ENCODE assay signal across 14 cellular contexts in the genomic region with DNA sequence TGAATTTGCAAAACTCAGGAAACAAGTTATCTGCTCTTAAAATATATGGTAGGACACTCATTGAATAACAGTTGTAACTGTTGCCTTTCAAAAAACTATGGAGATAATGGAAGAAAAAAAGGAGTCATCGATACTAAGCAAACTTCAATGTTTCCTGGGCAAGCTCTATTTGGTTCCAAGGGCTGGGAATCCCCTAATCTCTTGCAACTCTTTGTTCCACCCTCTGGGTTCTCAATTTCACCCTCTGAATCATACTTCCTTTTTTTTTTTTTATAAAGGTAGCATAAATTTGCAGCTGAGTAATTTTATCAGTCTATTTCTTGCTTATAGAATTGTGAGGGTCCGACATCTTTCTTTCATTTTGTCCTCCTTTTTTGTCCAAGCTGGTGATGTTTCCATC. TPM values are rescaled to one million over a fixed set of nuclear protein-coding genes. Genes with fewer than 3 reads are reported as not detected.
DNase-seq lines count a peak whose midpoint lies in the region; ATAC-seq lines count a peak whose summit lies in the region.
"Had no signal": no experiment of that assay in that cellular context is flagged by ENCODE, and none has a peak within 500 bp of the region (broad histone marks: within the 10 kb centered on the region; RNA-seq: fewer than 3 reads in every experiment).

No MANE protein-coding gene starts in this region.

- intact Hi-C loops in activated naive CD4-positive, alpha-beta T cell treated with anti-CD3 and anti-CD28 coated beads for 36 hours (cut with micrococcal nuclease): loop anchor here (5.0 kb wide), 1 partner anchor 37 kb away; the partner anchor contains the start of gene SLC9A4
- intact Hi-C loops in dendritic cell treated with granulocyte-macrophage colony-stimulating factor and Interleukin-4, amounts not matched to agents 40 ng/mL and 50 ng/mL, for 4 days (cut with micrococcal nuclease): no loop called here

- peaks cover 16% of the 10 kb centered on the region for H3K27me3 Mint-ChIP-seq in activated naive CD4-positive, alpha-beta T cell treated with anti-CD3 and anti-CD28 coated beads for 36 hours (ENCODE audit: low read depth)
- peaks cover 12% of the 10 kb centered on the region for H3K27me3 Mint-ChIP-seq in dendritic cell treated with granulocyte-macrophage colony-stimulating factor and Interleukin-4, amounts not matched to agents 40 ng/mL and 50 ng/mL, for 4 days

- CTCF ChIA-PET in activated naive CD4-positive, alpha-beta T cell treated with anti-CD3 and anti-CD28 coated beads for 36 hours (lab: Charles Lee): no interaction called here

- peaks cover 2% of the 10 kb centered on the region for H3K9me3 Mint-ChIP-seq in activated naive CD4-positive, alpha-beta T cell treated with anti-CD3 and anti-CD28 coated beads for 36 hours
- peaks cover 11% of the 10 kb centered on the region for H3K9me3 Mint-ChIP-seq in dendritic cell treated with granulocyte-macrophage colony-stimulating factor and Interleukin-4, amounts not matched to agents 40 ng/mL and 50 ng/mL, for 4 days

- DNase-seq in activated naive CD4-positive, alpha-beta T cell treated with anti-CD3 and anti-CD28 coated beads for 36 hours: peak; percentile 45
- DNase-seq in activated naive CD4-positive, alpha-beta T cell (lab: John Stamatoyannopoulos, UW): no peak
- peak; percentile 3 for DNase-seq in M059J (ENCODE audit: low read depth)
- DNase-seq in stimulated activated naive CD8-positive, alpha-beta T cell treated with anti-CD3 and anti-CD28 coated beads, Interleukin-15, Interleukin-2, amounts not matched to agents 100 U/mL and 50 U/mL, for 24 hours: no peak
- no peak for DNase-seq in Ammon's horn (ENCODE audit: low spot score)
- no peak for DNase-seq in hypothalamus (lab: John Stamatoyannopoulos, UW)
- DNase-seq: activated gamma-delta T cell treated with Interleukin-2 at 50 U/mL for 16 hours, DMS79 treated with DMSO at 0.1 percent for 48 hours, foreskin melanocyte, NCI-H524 treated with DMSO at 0.1 percent for 48 hours had no signal

- no peak overlapping the region for H3K4me3 Mint-ChIP-seq in activated naive CD4-positive, alpha-beta T cell treated with anti-CD3 and anti-CD28 coated beads for 36 hours
- peak overlapping the region; percentile 14 for H3K4me3 Mint-ChIP-seq in dendritic cell treated with granulocyte-macrophage colony-stimulating factor and Interleukin-4, amounts not matched to agents 40 ng/mL and 50 ng/mL, for 4 days
- H3K4me3 Mint-ChIP-seq: nephron had no signal

- peaks cover 17% of the 10 kb centered on the region for H3K4me1 Mint-ChIP-seq in activated naive CD4-positive, alpha-beta T cell treated with anti-CD3 and anti-CD28 coated beads for 36 hours (ENCODE audit: low read depth)
- peaks cover 29% of the 10 kb centered on the region for H3K4me1 Mint-ChIP-seq in dendritic cell treated with granulocyte-macrophage colony-stimulating factor and Interleukin-4, amounts not matched to agents 40 ng/mL and 50 ng/mL, for 4 days (ENCODE audit: low read depth)
- H3K4me1 Mint-ChIP-seq: nephron had no signal

- no peak overlapping the region for H3K27ac Mint-ChIP-seq in activated naive CD4-positive, alpha-beta T cell treated with anti-CD3 and anti-CD28 coated beads for 36 hours
- H3K27ac Mint-ChIP-seq in dendritic cell treated with granulocyte-macrophage colony-stimulating factor and Interleukin-4, amounts not matched to agents 40 ng/mL and 50 ng/mL, for 4 days: peak overlapping the region; percentile 82
- H3K27ac Mint-ChIP-seq: nephron had no signal

- ATAC-seq in stimulated activated naive CD8-positive, alpha-beta T cell treated with anti-CD3 and anti-CD28 coated beads, Interleukin-15, Interleukin-2, amounts not matched to agents 100 U/mL and 50 U/mL, for 24 hours: peak; percentile 76
- no peak for ATAC-seq in HG03520 (IDR thresholded peaks at IDR 0.05; ENCODE audit: unreplicated experiment)

- no peaks in the 10 kb centered on the region for H3K36me3 Mint-ChIP-seq in activated naive CD4-positive, alpha-beta T cell treated with anti-CD3 and anti-CD28 coated beads for 36 hours (ENCODE audit: low read depth)
- peaks cover 8% of the 10 kb centered on the region for H3K36me3 Mint-ChIP-seq in dendritic cell treated with granulocyte-macrophage colony-stimulating factor and Interleukin-4, amounts not matched to agents 40 ng/mL and 50 ng/mL, for 4 days (ENCODE audit: low read depth)

RNA-seq across cellular contexts. Expression of gene SLC9A4, which starts 36.7 kb away (rescaled TPM):
- total RNA-seq in activated naive CD4-positive, alpha-beta T cell treated with anti-CD3 and anti-CD28 coated beads for 36 hours: under 1 TPM; 0.07 to 0.10 TPM
- total RNA-seq in M059J (2014; rRNA removed; shearing (Covaris generic)): not detected in 2 replicates
- total RNA-seq: skeletal muscle tissue had no signal

Comparison
In these comparisons a context has a peak if more than half of its experiments do, and no peak if none do; other contexts are left out.
1. DNase-seq: peak in activated naive CD4-positive, alpha-beta T cell treated with anti-CD3 and anti-CD28 coated beads for 36 hours (single experiment) and M059J (single experiment); none in activated naive CD4-positive, alpha-beta T cell (0 of 4), stimulated activated naive CD8-positive, alpha-beta T cell treated with anti-CD3 and anti-CD28 coated beads, Interleukin-15, Interleukin-2, amounts not matched to agents 100 U/mL and 50 U/mL, for 24 hours (single experiment), Ammon's horn (single experiment) and hypothalamus (0 of 51).